Comparison of ENCODE assay signal across 13 cellular contexts in the genomic region with DNA sequence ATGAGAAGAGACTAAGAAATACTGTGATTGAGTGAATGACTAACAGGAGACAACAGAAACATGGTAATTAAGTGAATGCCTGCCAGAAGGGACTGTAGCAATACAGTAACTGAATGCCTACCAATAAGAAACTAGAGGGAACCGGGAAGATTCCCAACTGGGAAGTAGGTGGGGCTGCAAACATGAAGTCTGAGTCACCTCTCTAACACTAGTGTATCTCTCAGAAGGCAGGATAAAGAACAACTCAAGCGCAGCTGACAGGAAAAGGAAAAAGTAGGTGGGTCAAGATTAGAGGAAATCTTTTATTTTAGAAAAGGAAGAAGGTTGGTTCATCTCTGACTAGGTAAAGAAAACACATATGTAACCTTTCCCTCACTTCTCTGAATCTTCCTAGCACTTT. TPM values are rescaled to one million over a fixed set of nuclear protein-coding genes. Genes with fewer than 3 reads are reported as not detected.
A peak's percentile ranks its signal among the peaks of the same experiment; 100 is the strongest.
DNase-seq lines count a peak whose midpoint lies in the region; ATAC-seq, FAIRE-seq and TF ChIP-seq lines count a peak whose summit lies in the region.
"Had no signal": no experiment of that assay in that cellular context is flagged by ENCODE, and none has a peak within 500 bp of the region (broad histone marks: within the 10 kb centered on the region; RNA-seq: fewer than 3 reads in every experiment).

No MANE protein-coding gene starts in this region.

- H2AFZ ChIP-seq in keratinocyte (ENCODE audit: control insufficient read depth, low read length): no peak overlapping the region

- H3K27ac ChIP-seq in keratinocyte (ENCODE audit: control insufficient read depth, insufficient read depth, low read length): peak overlapping the region; percentile 72
- no peak overlapping the region for H3K27ac ChIP-seq in effector memory CD4-positive, alpha-beta T cell (ENCODE audit: insufficient read depth, low read length, poor library complexity, severe bottlenecking)

- H3K36me3 ChIP-seq in keratinocyte (ENCODE audit: control insufficient read depth in 2 of 2, extremely low read depth in 1 of 2, insufficient read depth in 2 of 2, low read length in 2 of 2): peaks cover 22 to 34% of the 10 kb centered on the region in 2 experiments
- H3K36me3 ChIP-seq in effector memory CD4-positive, alpha-beta T cell (ENCODE audit: control insufficient read depth, insufficient read depth, low read length): peaks cover 81% of the 10 kb centered on the region

- peak; percentile 79 for FAIRE-seq in keratinocyte (lab: Jason Lieb, UNC)
- FAIRE-seq: A204.1 had no signal

- no TSS peak for BruUV-seq in MCF 10A (replicated peaks; lab: Mats Ljungman, UMichigan)

- H3K9me1 ChIP-seq in keratinocyte (ENCODE audit: control insufficient read depth, extremely low read depth, insufficient read depth, low read length): no peaks in the 10 kb centered on the region

- TF ChIP-seq CTCF in MCF 10A (IDR thresholded peaks at IDR 0.05; ENCODE audit: unreplicated experiment): no peak
- TF ChIP-seq CTCF in keratinocyte (optimal IDR thresholded peaks at IDR 0.05 in 1 of 3, IDR thresholded peaks at IDR 0.05 in 1 of 3, conservative IDR thresholded peaks at IDR 0.05 in 1 of 3; ENCODE audit: extremely low read depth in 1 of 3, insufficient read depth in 2 of 3, low read length in 3 of 3): no peak
- TF ChIP-seq CTCF in type B pancreatic cell (conservative IDR thresholded peaks at IDR 0.05): no peak

- no peak for ATAC-seq in activated naive CD8-positive, alpha-beta T cell treated with anti-CD3 and anti-CD28 coated beads, Interleukin-2, amount 10 ng/mL, durations not matched to agents 7 days and 5 days (ENCODE audit: low read depth)
- ATAC-seq in activated naive CD8-positive, alpha-beta T cell treated with anti-CD3 and anti-CD28 coated beads, Interleukin-2, amount 50 U/mL, for 24 hours: no peak
- no peak for ATAC-seq in HG03095 (IDR thresholded peaks at IDR 0.05; ENCODE audit: unreplicated experiment)

- intact Hi-C loops in MCF 10A (cut with micrococcal nuclease): loop anchor here (2.0 kb wide), 1 partner anchor 15 kb away; the partner anchor contains the start of gene FHIP1B
- intact Hi-C loops in activated CD4-positive, alpha-beta memory T cell treated with anti-CD3 and anti-CD28 coated beads for 36 hours (cut with micrococcal nuclease): no loop called here

- no peaks in the 10 kb centered on the region for H3K9me3 Mint-ChIP-seq in activated naive CD8-positive, alpha-beta T cell treated with anti-CD3 and anti-CD28 coated beads, Interleukin-2, amount 10 ng/mL, durations not matched to agents 7 days and 5 days
- H3K9me3 Mint-ChIP-seq in activated naive CD8-positive, alpha-beta T cell treated with anti-CD3 and anti-CD28 coated beads, Interleukin-2, amount 50 U/mL, for 24 hours: no peaks in the 10 kb centered on the region
- H3K9me3 Mint-ChIP-seq in MCF 10A (ENCODE audit: unreplicated experiment) (no peaks in the 10 kb centered on the region), type B pancreatic cell (no peaks in the 10 kb centered on the region)
- no peaks in the 10 kb centered on the region for H3K9me3 Mint-ChIP-seq in activated CD4-positive, alpha-beta memory T cell treated with anti-CD3 and anti-CD28 coated beads for 36 hours
- H3K9me3 Mint-ChIP-seq: endodermal cell, neural crest cell had no signal

- H3K9me3 ChIP-seq in keratinocyte (ENCODE audit: control insufficient read depth, low read depth, low read length): no peaks in the 10 kb centered on the region
- H3K9me3 ChIP-seq in effector memory CD4-positive, alpha-beta T cell (ENCODE audit: control insufficient read depth, low read length): no peaks in the 10 kb centered on the region

- no peaks in the 10 kb centered on the region for H4K20me1 ChIP-seq in keratinocyte (ENCODE audit: control insufficient read depth, extremely low read depth, insufficient read depth, low read length)

- POLR2A ChIA-PET in activated naive CD8-positive, alpha-beta T cell treated with anti-CD3 and anti-CD28 coated beads, Interleukin-2, amount 10 ng/mL, durations not matched to agents 7 days and 5 days (lab: Charles Lee): no interaction called here
- POLR2A ChIA-PET in MCF 10A (lab: Yijun Ruan, JAX): interaction anchor here (0.7 to 3.7 kb wide), 5 partner anchors 10 to 101 kb away, joined by 3 to 40 read pairs (median 5); partner anchors contain the start of genes CAVIN3 and FHIP1B
- POLR2A ChIA-PET in activated CD4-positive, alpha-beta memory T cell treated with anti-CD3 and anti-CD28 coated beads for 36 hours (lab: Charles Lee): no interaction called here

- DNase-seq in activated naive CD8-positive, alpha-beta T cell treated with anti-CD3 and anti-CD28 coated beads, Interleukin-2, amount 10 ng/mL, durations not matched to agents 7 days and 5 days: no peak
- DNase-seq in activated naive CD8-positive, alpha-beta T cell treated with anti-CD3 and anti-CD28 coated beads, Interleukin-2, amount 50 U/mL, for 24 hours: no peak
- DNase-seq in MCF 10A (ENCODE audit: unreplicated experiment) (peak; percentile 95), keratinocyte (ENCODE audit: low read depth, low spot score) (peak; percentile 15), type B pancreatic cell (ENCODE audit: extremely low spot score, unreplicated experiment) (no peak)
- DNase-seq in effector memory CD4-positive, alpha-beta T cell: no peak
- DNase-seq in activated CD4-positive, alpha-beta memory T cell treated with anti-CD3 and anti-CD28 coated beads for 36 hours: no peak
- DNase-seq: endodermal cell, OCI-M1 had no signal

- peaks cover 12% of the 10 kb centered on the region for H3K4me1 Mint-ChIP-seq in activated naive CD8-positive, alpha-beta T cell treated with anti-CD3 and anti-CD28 coated beads, Interleukin-2, amount 10 ng/mL, durations not matched to agents 7 days and 5 days
- peaks cover 1% of the 10 kb centered on the region for H3K4me1 Mint-ChIP-seq in activated naive CD8-positive, alpha-beta T cell treated with anti-CD3 and anti-CD28 coated beads, Interleukin-2, amount 50 U/mL, for 24 hours
- H3K4me1 Mint-ChIP-seq in MCF 10A (ENCODE audit: insufficient read depth, unreplicated experiment): peaks cover 13% of the 10 kb centered on the region
- peaks cover 7% of the 10 kb centered on the region for H3K4me1 Mint-ChIP-seq in type B pancreatic cell (ENCODE audit: unreplicated experiment)
- peaks cover 4% of the 10 kb centered on the region for H3K4me1 Mint-ChIP-seq in activated CD4-positive, alpha-beta memory T cell treated with anti-CD3 and anti-CD28 coated beads for 36 hours (ENCODE audit: low read depth)
- H3K4me1 Mint-ChIP-seq: neural crest cell had no signal

- peaks cover 3% of the 10 kb centered on the region for H3K79me2 ChIP-seq in keratinocyte (ENCODE audit: control insufficient read depth, insufficient read depth, low read length)

- no peaks in the 10 kb centered on the region for H3K27me3 Mint-ChIP-seq in activated naive CD8-positive, alpha-beta T cell treated with anti-CD3 and anti-CD28 coated beads, Interleukin-2, amount 10 ng/mL, durations not matched to agents 7 days and 5 days
- H3K27me3 Mint-ChIP-seq in activated naive CD8-positive, alpha-beta T cell treated with anti-CD3 and anti-CD28 coated beads, Interleukin-2, amount 50 U/mL, for 24 hours: no peaks in the 10 kb centered on the region
- no peaks in the 10 kb centered on the region for H3K27me3 Mint-ChIP-seq in MCF 10A (ENCODE audit: insufficient read depth, unreplicated experiment)
- H3K27me3 Mint-ChIP-seq in type B pancreatic cell: no peaks in the 10 kb centered on the region
- H3K27me3 Mint-ChIP-seq in activated CD4-positive, alpha-beta memory T cell treated with anti-CD3 and anti-CD28 coated beads for 36 hours: no peaks in the 10 kb centered on the region

- peak overlapping the region; percentile 6 for H3K9ac ChIP-seq in keratinocyte (ENCODE audit: control insufficient read depth, extremely low read depth, insufficient read depth, low read length)

- peaks cover 27% of the 10 kb centered on the region for H3K36me3 Mint-ChIP-seq in activated naive CD8-positive, alpha-beta T cell treated with anti-CD3 and anti-CD28 coated beads, Interleukin-2, amount 10 ng/mL, durations not matched to agents 7 days and 5 days
- peaks cover 36% of the 10 kb centered on the region for H3K36me3 Mint-ChIP-seq in activated naive CD8-positive, alpha-beta T cell treated with anti-CD3 and anti-CD28 coated beads, Interleukin-2, amount 50 U/mL, for 24 hours (ENCODE audit: low read depth)
- H3K36me3 Mint-ChIP-seq in MCF 10A (ENCODE audit: insufficient read depth, unreplicated experiment) (peaks cover 37% of the 10 kb centered on the region), type B pancreatic cell (peaks cover 19% of the 10 kb centered on the region)
- H3K36me3 Mint-ChIP-seq in activated CD4-positive, alpha-beta memory T cell treated with anti-CD3 and anti-CD28 coated beads for 36 hours: peaks cover 19% of the 10 kb centered on the region

- H3K4me3 Mint-ChIP-seq in activated naive CD8-positive, alpha-beta T cell treated with anti-CD3 and anti-CD28 coated beads, Interleukin-2, amount 10 ng/mL, durations not matched to agents 7 days and 5 days: no peak overlapping the region
- no peak overlapping the region for H3K4me3 Mint-ChIP-seq in activated naive CD8-positive, alpha-beta T cell treated with anti-CD3 and anti-CD28 coated beads, Interleukin-2, amount 50 U/mL, for 24 hours
- H3K4me3 Mint-ChIP-seq in MCF 10A (ENCODE audit: unreplicated experiment): no peak overlapping the region
- H3K4me3 Mint-ChIP-seq in type B pancreatic cell: no peak overlapping the region
- H3K4me3 Mint-ChIP-seq in activated CD4-positive, alpha-beta memory T cell treated with anti-CD3 and anti-CD28 coated beads for 36 hours: no peak overlapping the region
- H3K4me3 Mint-ChIP-seq: endodermal cell, neural crest cell had no signal

- peak overlapping the region; percentile 69 for H3K4me2 ChIP-seq in keratinocyte (ENCODE audit: control insufficient read depth, extremely low read depth, insufficient read depth, low read depth, low read length)

- H3K27me3 ChIP-seq in keratinocyte (ENCODE audit: control insufficient read depth, extremely low read depth, insufficient read depth, low read length): no peaks in the 10 kb centered on the region
- no peaks in the 10 kb centered on the region for H3K27me3 ChIP-seq in effector memory CD4-positive, alpha-beta T cell (replicated peaks; ENCODE audit: control insufficient read depth, insufficient read depth, low read length, poor library complexity, severe bottlenecking)

- dilution Hi-C loops in keratinocyte (cut with MboI; ENCODE audit: extremely low pct_ligation_motif_present, low sequenced_read_pairs): no loop called here

- peaks cover 18% of the 10 kb centered on the region for H3K4me1 ChIP-seq in keratinocyte (ENCODE audit: control insufficient read depth, extremely low read depth, insufficient read depth, low read length)
- no peaks in the 10 kb centered on the region for H3K4me1 ChIP-seq in effector memory CD4-positive, alpha-beta T cell (ENCODE audit: control insufficient read depth, insufficient read depth, low read length, poor library complexity, severe bottlenecking)

- CTCF ChIA-PET in MCF 10A (lab: Yijun Ruan, JAX): interaction anchor here (0.5 to 3.9 kb wide), 9 partner anchors 10 to 1447 kb away, joined by 3 to 24 read pairs (median 4); no protein-coding TSS in a partner anchor
- CTCF ChIA-PET in activated CD4-positive, alpha-beta memory T cell treated with anti-CD3 and anti-CD28 coated beads for 36 hours (lab: Charles Lee): no interaction called here

- no peak overlapping the region for H3K4me3 ChIP-seq in keratinocyte (ENCODE audit: control insufficient read depth in 2 of 3, extremely low read depth in 1 of 3, insufficient read depth in 2 of 3, low read depth in 1 of 3, low read length in 3 of 3)
- H3K4me3 ChIP-seq in effector memory CD4-positive, alpha-beta T cell (ENCODE audit: insufficient read depth, low read depth, low read length, poor library complexity, severe bottlenecking): no peak overlapping the region

- peak overlapping the region; percentile 39 for H3K27ac Mint-ChIP-seq in activated naive CD8-positive, alpha-beta T cell treated with anti-CD3 and anti-CD28 coated beads, Interleukin-2, amount 10 ng/mL, durations not matched to agents 7 days and 5 days
- no peak overlapping the region for H3K27ac Mint-ChIP-seq in activated naive CD8-positive, alpha-beta T cell treated with anti-CD3 and anti-CD28 coated beads, Interleukin-2, amount 50 U/mL, for 24 hours
- peak overlapping the region; percentile 57 for H3K27ac Mint-ChIP-seq in MCF 10A (ENCODE audit: low read depth, unreplicated experiment)
- peak overlapping the region; percentile 73 for H3K27ac Mint-ChIP-seq in type B pancreatic cell
- no peak overlapping the region for H3K27ac Mint-ChIP-seq in activated CD4-positive, alpha-beta memory T cell treated with anti-CD3 and anti-CD28 coated beads for 36 hours
- H3K27ac Mint-ChIP-seq: endodermal cell had no signal

RNA-seq across cellular contexts. Expression of gene C11orf42, which starts 14.0 kb away (rescaled TPM):
- total RNA-seq in activated naive CD8-positive, alpha-beta T cell treated with anti-CD3 and anti-CD28 coated beads, Interleukin-2, amount 10 ng/mL, durations not matched to agents 7 days and 5 days: not detected
- total RNA-seq in MCF 10A (2022): not detected in 2 replicates
- polyA plus RNA-seq in keratinocyte: not detected in 3 replicates
- not detected for polyA plus RNA-seq in keratinocyte (2011; ENCODE audit: low read depth)
- not detected in 2 replicates for polyA plus RNA-seq in keratinocyte (2011; cell fraction: cytosol; rRNA removed)
- polyA plus RNA-seq in keratinocyte (2011; cell fraction: nucleus; rRNA removed): not detected in 2 replicates
- polyA plus RNA-seq in keratinocyte (2012; ENCODE audit: low replicate concordance): 0.13 and 0.24 TPM in 2 replicates
- not detected in 3 replicates for polyA minus RNA-seq in keratinocyte
- polyA minus RNA-seq in keratinocyte (2011; cell fraction: cytosol; rRNA and poly(A)+ RNA removed): not detected
- not detected in 2 replicates for polyA minus RNA-seq in keratinocyte (2011; cell fraction: nucleus; rRNA and poly(A)+ RNA removed)
- total RNA-seq in type B pancreatic cell (ENCODE audit: low replicate concordance): not detected in 2 replicates
- total RNA-seq in activated CD4-positive, alpha-beta memory T cell treated with anti-CD3 and anti-CD28 coated beads for 36 hours: not detected
- total RNA-seq: activated CD8-positive, alpha-beta memory T cell treated with anti-CD3 and anti-CD28 coated beads for 36 hours; endodermal cell; neural crest cell had no signal

RNA-seq across cellular contexts. Expression of gene FHIP1B, which starts 15.1 kb away (rescaled TPM):
- 10 to 100 TPM; 33.3 to 34.9 TPM for total RNA-seq in activated naive CD8-positive, alpha-beta T cell treated with anti-CD3 and anti-CD28 coated beads, Interleukin-2, amount 10 ng/mL, durations not matched to agents 7 days and 5 days
- total RNA-seq in MCF 10A (2022) (44.6 and 51.1 TPM in 2 replicates), type B pancreatic cell (ENCODE audit: low replicate concordance) (50.7 and 52.5 TPM in 2 replicates)
- polyA plus RNA-seq in keratinocyte: 15.2 to 31.6 TPM (median 18.7 TPM) in 3 replicates
- polyA plus RNA-seq in keratinocyte (2011; ENCODE audit: low read depth): 8.5 TPM
- 6.3 and 11.0 TPM in 2 replicates for polyA plus RNA-seq in keratinocyte (2011; cell fraction: cytosol; rRNA removed)
- polyA plus RNA-seq in keratinocyte (2011; cell fraction: nucleus; rRNA removed): 88.3 and 91.8 TPM in 2 replicates
- polyA plus RNA-seq in keratinocyte (2012; ENCODE audit: low replicate concordance): 10.5 and 15.8 TPM in 2 replicates
- 27.1 to 39.5 TPM (median 31.1 TPM) in 3 replicates for polyA minus RNA-seq in keratinocyte
- polyA minus RNA-seq in keratinocyte (2011; cell fraction: cytosol; rRNA and poly(A)+ RNA removed): 18.0 TPM
- 37.0 and 38.2 TPM in 2 replicates for polyA minus RNA-seq in keratinocyte (2011; cell fraction: nucleus; rRNA and poly(A)+ RNA removed)
- total RNA-seq in activated CD4-positive, alpha-beta memory T cell treated with anti-CD3 and anti-CD28 coated beads for 36 hours: 10 to 100 TPM; 15.3 to 15.8 TPM

RNA-seq across cellular contexts. Expression of gene CNGA4, which starts 19.5 kb away (rescaled TPM):
- total RNA-seq in activated naive CD8-positive, alpha-beta T cell treated with anti-CD3 and anti-CD28 coated beads, Interleukin-2, amount 10 ng/mL, durations not matched to agents 7 days and 5 days: under 1 TPM; 0.20 to 0.22 TPM
- total RNA-seq in MCF 10A (2022) (not detected in 2 replicates), type B pancreatic cell (ENCODE audit: low replicate concordance) (0.62 and 0.68 TPM in 2 replicates)
- 0.09 to 0.18 TPM in 2 of 3 replicates, not detected in the other for polyA plus RNA-seq in keratinocyte
- polyA plus RNA-seq in keratinocyte (2011; ENCODE audit: low read depth): not detected
- polyA plus RNA-seq in keratinocyte (2011; cell fraction: cytosol; rRNA removed): 0.06 TPM in 2 replicates
- polyA plus RNA-seq in keratinocyte (2011; cell fraction: nucleus; rRNA removed): 0.32 and 0.48 TPM in 2 replicates
- polyA plus RNA-seq in keratinocyte (2012; ENCODE audit: low replicate concordance): not detected in 2 replicates
- polyA minus RNA-seq in keratinocyte: 0.10 to 0.20 TPM in 2 of 3 replicates, not detected in the other
- polyA minus RNA-seq in keratinocyte (2011; cell fraction: cytosol; rRNA and poly(A)+ RNA removed): not detected
- polyA minus RNA-seq in keratinocyte (2011; cell fraction: nucleus; rRNA and poly(A)+ RNA removed): 0.42 TPM in 1 of 2 replicates, not detected in the other
- total RNA-seq in activated CD4-positive, alpha-beta memory T cell treated with anti-CD3 and anti-CD28 coated beads for 36 hours: not detected
- total RNA-seq: activated CD8-positive, alpha-beta memory T cell treated with anti-CD3 and anti-CD28 coated beads for 36 hours had no signal

RNA-seq across cellular contexts. Expression of gene OR52W1, which starts 20.3 kb away (rescaled TPM):
- total RNA-seq in activated naive CD8-positive, alpha-beta T cell treated with anti-CD3 and anti-CD28 coated beads, Interleukin-2, amount 10 ng/mL, durations not matched to agents 7 days and 5 days: not detected
- total RNA-seq in MCF 10A (2022) (not detected in 2 replicates), type B pancreatic cell (ENCODE audit: low replicate concordance) (not detected in 2 replicates)
- not detected in 3 replicates for polyA plus RNA-seq in keratinocyte
- polyA plus RNA-seq in keratinocyte (2011; ENCODE audit: low read depth): not detected
- polyA plus RNA-seq in keratinocyte (2011; cell fraction: cytosol; rRNA removed): not detected in 2 replicates
- polyA plus RNA-seq in keratinocyte (2011; cell fraction: nucleus; rRNA removed): not detected in 2 replicates
- not detected in 2 replicates for polyA plus RNA-seq in keratinocyte (2012; ENCODE audit: low replicate concordance)
- not detected in 3 replicates for polyA minus RNA-seq in keratinocyte
- not detected for polyA minus RNA-seq in keratinocyte (2011; cell fraction: cytosol; rRNA and poly(A)+ RNA removed)
- polyA minus RNA-seq in keratinocyte (2011; cell fraction: nucleus; rRNA and poly(A)+ RNA removed): not detected in 2 replicates
- total RNA-seq in activated CD4-positive, alpha-beta memory T cell treated with anti-CD3 and anti-CD28 coated beads for 36 hours: not detected
- total RNA-seq: activated CD8-positive, alpha-beta memory T cell treated with anti-CD3 and anti-CD28 coated beads for 36 hours; endodermal cell; neural crest cell had no signal

RNA-seq across cellular contexts. Expression of gene CCKBR, which starts 40.3 kb away (rescaled TPM):
- not detected for total RNA-seq in activated naive CD8-positive, alpha-beta T cell treated with anti-CD3 and anti-CD28 coated beads, Interleukin-2, amount 10 ng/mL, durations not matched to agents 7 days and 5 days
- total RNA-seq in MCF 10A (2022) (not detected in 2 replicates), type B pancreatic cell (ENCODE audit: low replicate concordance) (0.90 and 1.1 TPM in 2 replicates)
- polyA plus RNA-seq in keratinocyte: not detected in 3 replicates
- polyA plus RNA-seq in keratinocyte (2011; ENCODE audit: low read depth): not detected
- polyA plus RNA-seq in keratinocyte (2011; cell fraction: cytosol; rRNA removed): 0.03 TPM in 1 of 2 replicates, not detected in the other
- not detected in 2 replicates for polyA plus RNA-seq in keratinocyte (2011; cell fraction: nucleus; rRNA removed)
- not detected in 2 replicates for polyA plus RNA-seq in keratinocyte (2012; ENCODE audit: low replicate concordance)
- polyA minus RNA-seq in keratinocyte: not detected in 3 replicates
- not detected for polyA minus RNA-seq in keratinocyte (2011; cell fraction: cytosol; rRNA and poly(A)+ RNA removed)
- not detected in 2 replicates for polyA minus RNA-seq in keratinocyte (2011; cell fraction: nucleus; rRNA and poly(A)+ RNA removed)
- total RNA-seq in activated CD4-positive, alpha-beta memory T cell treated with anti-CD3 and anti-CD28 coated beads for 36 hours: not detected
- total RNA-seq: activated CD8-positive, alpha-beta memory T cell treated with anti-CD3 and anti-CD28 coated beads for 36 hours had no signal

Comparison
In these comparisons a context has a peak if more than half of its experiments do, and no peak if none do; other contexts are left out.
1. H3K27ac Mint-ChIP-seq: peak in activated naive CD8-positive, alpha-beta T cell treated with anti-CD3 and anti-CD28 coated beads, Interleukin-2, amount 10 ng/mL, durations not matched to agents 7 days and 5 days (single experiment), MCF 10A (single experiment) and type B pancreatic cell (single experiment); none in activated naive CD8-positive, alpha-beta T cell treated with anti-CD3 and anti-CD28 coated beads, Interleukin-2, amount 50 U/mL, for 24 hours (single experiment) and activated CD4-positive, alpha-beta memory T cell treated with anti-CD3 and anti-CD28 coated beads for 36 hours (single experiment).
2. DNase-seq: peak in MCF 10A (single experiment) and keratinocyte (single experiment); none in activated naive CD8-positive, alpha-beta T cell treated with anti-CD3 and anti-CD28 coated beads, Interleukin-2, amount 10 ng/mL, durations not matched to agents 7 days and 5 days (single experiment), activated naive CD8-positive, alpha-beta T cell treated with anti-CD3 and anti-CD28 coated beads, Interleukin-2, amount 50 U/mL, for 24 hours (single experiment), type B pancreatic cell (single experiment), effector memory CD4-positive, alpha-beta T cell (0 of 3) and activated CD4-positive, alpha-beta memory T cell treated with anti-CD3 and anti-CD28 coated beads for 36 hours (single experiment).